In the genomic region with DNA sequence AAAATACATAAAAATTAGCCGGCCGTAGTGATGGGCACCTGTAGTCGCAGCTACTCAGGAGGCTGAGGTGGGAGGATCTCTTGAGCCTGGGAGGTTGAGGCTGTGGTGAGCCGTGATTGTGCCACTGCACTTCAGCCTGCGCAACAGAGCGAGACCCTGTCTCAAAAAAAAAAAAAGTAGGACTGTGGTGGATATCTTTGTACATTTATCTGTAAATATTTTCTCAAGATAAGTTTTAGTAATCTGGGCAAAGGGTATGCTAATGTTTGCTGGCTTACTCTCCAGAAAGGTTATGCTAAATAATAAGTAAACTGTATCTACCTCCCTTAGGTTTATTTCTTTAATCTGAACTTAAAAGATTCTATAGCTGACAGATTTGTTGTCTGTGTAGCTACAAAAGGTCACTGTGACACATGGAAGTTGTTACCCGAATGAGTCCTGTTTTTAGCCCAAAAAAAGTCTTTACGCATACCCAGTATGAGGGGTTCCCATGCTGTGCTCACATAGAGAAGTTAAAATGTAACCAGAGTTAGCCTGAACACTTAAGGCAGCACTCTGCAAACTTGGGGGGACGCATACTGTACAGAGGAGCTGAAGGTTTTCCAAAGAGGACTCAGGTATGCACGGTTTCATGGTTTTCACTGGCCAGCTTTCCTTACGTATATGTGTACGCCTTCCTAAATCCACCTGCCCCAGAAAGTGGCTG, we compare ENCODE assay signal across 1 cellular context.
TF ChIP-seq lines count a peak whose summit lies in the region.

No MANE protein-coding gene starts in this region.

TF ChIP-seq in HepG2, 621 proteins besides CTCF, POLR2A, EP300 and RAD21 (continued from another document and continues in another):
- TF ChIP-seq, protein P1, sequence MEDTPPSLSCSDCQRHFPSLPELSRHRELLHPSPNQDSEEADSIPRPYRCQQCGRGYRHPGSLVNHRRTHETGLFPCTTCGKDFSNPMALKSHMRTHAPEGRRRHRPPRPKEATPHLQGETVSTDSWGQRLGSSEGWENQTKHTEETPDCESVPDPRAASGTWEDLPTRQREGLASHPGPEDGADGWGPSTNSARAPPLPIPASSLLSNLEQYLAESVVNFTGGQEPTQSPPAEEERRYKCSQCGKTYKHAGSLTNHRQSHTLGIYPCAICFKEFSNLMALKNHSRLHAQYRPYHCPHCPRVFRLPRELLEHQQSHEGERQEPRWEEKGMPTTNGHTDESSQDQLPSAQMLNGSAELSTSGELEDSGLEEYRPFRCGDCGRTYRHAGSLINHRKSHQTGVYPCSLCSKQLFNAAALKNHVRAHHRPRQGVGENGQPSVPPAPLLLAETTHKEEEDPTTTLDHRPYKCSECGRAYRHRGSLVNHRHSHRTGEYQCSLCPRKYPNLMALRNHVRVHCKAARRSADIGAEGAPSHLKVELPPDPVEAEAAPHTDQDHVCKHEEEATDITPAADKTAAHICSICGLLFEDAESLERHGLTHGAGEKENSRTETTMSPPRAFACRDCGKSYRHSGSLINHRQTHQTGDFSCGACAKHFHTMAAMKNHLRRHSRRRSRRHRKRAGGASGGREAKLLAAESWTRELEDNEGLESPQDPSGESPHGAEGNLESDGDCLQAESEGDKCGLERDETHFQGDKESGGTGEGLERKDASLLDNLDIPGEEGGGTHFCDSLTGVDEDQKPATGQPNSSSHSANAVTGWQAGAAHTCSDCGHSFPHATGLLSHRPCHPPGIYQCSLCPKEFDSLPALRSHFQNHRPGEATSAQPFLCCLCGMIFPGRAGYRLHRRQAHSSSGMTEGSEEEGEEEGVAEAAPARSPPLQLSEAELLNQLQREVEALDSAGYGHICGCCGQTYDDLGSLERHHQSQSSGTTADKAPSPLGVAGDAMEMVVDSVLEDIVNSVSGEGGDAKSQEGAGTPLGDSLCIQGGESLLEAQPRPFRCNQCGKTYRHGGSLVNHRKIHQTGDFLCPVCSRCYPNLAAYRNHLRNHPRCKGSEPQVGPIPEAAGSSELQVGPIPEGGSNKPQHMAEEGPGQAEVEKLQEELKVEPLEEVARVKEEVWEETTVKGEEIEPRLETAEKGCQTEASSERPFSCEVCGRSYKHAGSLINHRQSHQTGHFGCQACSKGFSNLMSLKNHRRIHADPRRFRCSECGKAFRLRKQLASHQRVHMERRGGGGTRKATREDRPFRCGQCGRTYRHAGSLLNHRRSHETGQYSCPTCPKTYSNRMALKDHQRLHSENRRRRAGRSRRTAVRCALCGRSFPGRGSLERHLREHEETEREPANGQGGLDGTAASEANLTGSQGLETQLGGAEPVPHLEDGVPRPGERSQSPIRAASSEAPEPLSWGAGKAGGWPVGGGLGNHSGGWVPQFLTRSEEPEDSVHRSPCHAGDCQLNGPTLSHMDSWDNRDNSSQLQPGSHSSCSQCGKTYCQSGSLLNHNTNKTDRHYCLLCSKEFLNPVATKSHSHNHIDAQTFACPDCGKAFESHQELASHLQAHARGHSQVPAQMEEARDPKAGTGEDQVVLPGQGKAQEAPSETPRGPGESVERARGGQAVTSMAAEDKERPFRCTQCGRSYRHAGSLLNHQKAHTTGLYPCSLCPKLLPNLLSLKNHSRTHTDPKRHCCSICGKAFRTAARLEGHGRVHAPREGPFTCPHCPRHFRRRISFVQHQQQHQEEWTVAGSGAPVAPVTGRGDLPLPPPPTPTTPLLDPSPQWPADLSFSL (CRISPR knock-in tag; IDR thresholded peaks at IDR 0.05): 0 out of 2 replicates have a peak, but pooled peaks have one; percentile 22
- TF ChIP-seq, protein P2, sequence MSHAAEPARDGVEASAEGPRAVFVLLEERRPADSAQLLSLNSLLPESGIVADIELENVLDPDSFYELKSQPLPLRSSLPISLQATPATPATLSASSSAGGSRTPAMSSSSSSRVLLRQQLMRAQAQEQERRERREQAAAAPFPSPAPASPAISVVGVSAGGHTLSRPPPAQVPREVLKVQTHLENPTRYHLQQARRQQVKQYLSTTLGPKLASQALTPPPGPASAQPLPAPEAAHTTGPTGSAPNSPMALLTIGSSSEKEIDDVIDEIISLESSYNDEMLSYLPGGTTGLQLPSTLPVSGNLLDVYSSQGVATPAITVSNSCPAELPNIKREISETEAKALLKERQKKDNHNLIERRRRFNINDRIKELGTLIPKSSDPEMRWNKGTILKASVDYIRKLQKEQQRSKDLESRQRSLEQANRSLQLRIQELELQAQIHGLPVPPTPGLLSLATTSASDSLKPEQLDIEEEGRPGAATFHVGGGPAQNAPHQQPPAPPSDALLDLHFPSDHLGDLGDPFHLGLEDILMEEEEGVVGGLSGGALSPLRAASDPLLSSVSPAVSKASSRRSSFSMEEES (CRISPR knock-in tag; IDR thresholded peaks at IDR 0.05): no peak
- TF ChIP-seq ZNF746 (CRISPR knock-in tag; IDR thresholded peaks at IDR 0.05) (no peak), ZFP36 (IDR thresholded peaks at IDR 0.05; ENCODE audit: borderline replicate concordance, low read depth, low read length, partially characterized antibody) (no peak), ZMYM2 (CRISPR knock-in tag; IDR thresholded peaks at IDR 0.05) (peak; percentile 56; the same call in 1 of the 2 replicates), ZNF367 (CRISPR knock-in tag; IDR thresholded peaks at IDR 0.05; ENCODE audit: borderline replicate concordance) (no peak), ZNF407 (CRISPR knock-in tag; IDR thresholded peaks at IDR 0.05; ENCODE audit: not compliant biosample characterization) (no peak), REPIN1 (CRISPR knock-in tag; IDR thresholded peaks at IDR 0.05; ENCODE audit: borderline replicate concordance, low read depth) (no peak), ZNF615 (CRISPR knock-in tag; IDR thresholded peaks at IDR 0.05; ENCODE audit: borderline replicate concordance) (no peak), ZNF737 (CRISPR knock-in tag; IDR thresholded peaks at IDR 0.05; ENCODE audit: borderline replicate concordance) (no peak), HDAC2 (CRISPR knock-in tag; IDR thresholded peaks at IDR 0.05) (0 out of 2 replicates have a peak, but pooled peaks have one; percentile 14), ARID2 (CRISPR knock-in tag; IDR thresholded peaks at IDR 0.05; ENCODE audit: borderline replicate concordance) (no peak), XBP1 (CRISPR knock-in tag; IDR thresholded peaks at IDR 0.05) (no peak), ZNF670 (CRISPR knock-in tag; IDR thresholded peaks at IDR 0.05; ENCODE audit: borderline replicate concordance) (no peak), ZNF121 (CRISPR knock-in tag; IDR thresholded peaks at IDR 0.05) (peak; percentile 96), POGZ (CRISPR knock-in tag; IDR thresholded peaks at IDR 0.05) (peak; percentile 76; the same call in 1 of the 2 replicates), SPEN (CRISPR knock-in tag; IDR thresholded peaks at IDR 0.05; ENCODE audit: low read depth) (no peak), NONO (IDR thresholded peaks at IDR 0.05) (no peak), NONO (CRISPR knock-in tag; conservative IDR thresholded peaks at IDR 0.05) (no peak), ZMYM4 (CRISPR knock-in tag; IDR thresholded peaks at IDR 0.05) (peak; percentile 15; the same call in 1 of the 2 replicates), ARID4A (CRISPR knock-in tag; IDR thresholded peaks at IDR 0.05; ENCODE audit: borderline replicate concordance) (peak; percentile 20; the same call in 1 of the 2 replicates), GATAD2A (CRISPR knock-in tag; IDR thresholded peaks at IDR 0.05) (0 out of 2 replicates have a peak, but pooled peaks have one; percentile 19), GPBP1L1 (CRISPR knock-in tag; IDR thresholded peaks at IDR 0.05) (no peak), CC2D1A (CRISPR knock-in tag; IDR thresholded peaks at IDR 0.05) (no peak), CREM (IDR thresholded peaks at IDR 0.05) (peak; percentile 25; the same call in 1 of the 2 replicates), CREM (CRISPR knock-in tag; IDR thresholded peaks at IDR 0.05) (no peak)
- TF ChIP-seq, protein P3, sequence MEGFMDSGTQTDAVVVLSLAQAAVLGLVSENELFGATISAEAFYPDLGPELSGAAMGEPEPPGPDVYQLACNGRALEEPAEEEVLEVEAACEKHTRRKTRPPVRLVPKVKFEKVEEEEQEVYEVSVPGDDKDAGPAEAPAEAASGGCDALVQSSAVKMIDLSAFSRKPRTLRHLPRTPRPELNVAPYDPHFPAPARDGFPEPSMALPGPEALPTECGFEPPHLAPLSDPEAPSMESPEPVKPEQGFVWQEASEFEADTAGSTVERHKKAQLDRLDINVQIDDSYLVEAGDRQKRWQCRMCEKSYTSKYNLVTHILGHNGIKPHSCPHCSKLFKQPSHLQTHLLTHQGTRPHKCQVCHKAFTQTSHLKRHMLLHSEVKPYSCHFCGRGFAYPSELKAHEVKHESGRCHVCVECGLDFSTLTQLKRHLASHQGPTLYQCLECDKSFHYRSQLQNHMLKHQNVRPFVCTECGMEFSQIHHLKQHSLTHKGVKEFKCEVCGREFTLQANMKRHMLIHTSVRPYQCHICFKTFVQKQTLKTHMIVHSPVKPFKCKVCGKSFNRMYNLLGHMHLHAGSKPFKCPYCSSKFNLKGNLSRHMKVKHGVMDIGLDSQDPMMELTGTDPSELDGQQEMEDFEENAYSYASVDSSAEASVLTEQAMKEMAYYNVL (CRISPR knock-in tag; IDR thresholded peaks at IDR 0.05; ENCODE audit: borderline replicate concordance): no peak; the same call in 1 of the 2 replicates
